ENCODE assay signal across 12 cellular contexts in genomic region chr9:120324996-120325642, GRCh38.
A peak's percentile ranks its signal among the peaks of the same experiment; 100 is the strongest.
DNase-seq lines count a peak whose midpoint lies in the region; ATAC-seq and TF ChIP-seq lines count a peak whose summit lies in the region.
"Had no signal": no experiment of that assay in that cellular context is flagged by ENCODE, and none has a peak within 500 bp of the region (broad histone marks: within the 10 kb centered on the region; RNA-seq: fewer than 3 reads in every experiment).

No MANE protein-coding gene starts in this region.

- BruUV-seq in A673 (replicated peaks; lab: Mats Ljungman, UMichigan) = no TSS peak

- H3K4me3 ChIP-seq in A673 (ENCODE audit: low read depth, low read length, poor library complexity, severe bottlenecking) = no peak overlapping the region
- no peak overlapping the region for H3K4me3 ChIP-seq in WERI-Rb-1 (ENCODE audit: low read depth, low read length)
- H3K4me3 ChIP-seq in thyroid gland (replicated peaks in 1 of 3) = no peak overlapping the region
- H3K4me3 ChIP-seq: left lung, right atrium auricular region had no signal

- H3K4me1 ChIP-seq in A673 (ENCODE audit: insufficient read depth, low read length, poor library complexity, severe bottlenecking) = no peaks in the 10 kb centered on the region
- H3K4me1 ChIP-seq in thyroid gland = no peaks in the 10 kb centered on the region
- H3K4me1 ChIP-seq: left lung, right atrium auricular region had no signal

- ATAC-seq in GM19025 (IDR thresholded peaks at IDR 0.05; ENCODE audit: low read depth, unreplicated experiment) = peak; percentile 67
- ATAC-seq: left lung had no signal

- H3K36me3 ChIP-seq in A673 (ENCODE audit: insufficient read depth, low read length, poor library complexity, severe bottlenecking) = no peaks in the 10 kb centered on the region
- no peaks in the 10 kb centered on the region for H3K36me3 ChIP-seq in WERI-Rb-1
- H3K36me3 ChIP-seq in thyroid gland = no peaks in the 10 kb centered on the region
- H3K36me3 ChIP-seq: left lung, right atrium auricular region had no signal

- DNase-seq in A673 (ENCODE audit: low spot score) (no peak), NCI-H1105 (lab: John Stamatoyannopoulos, UW) (peak; percentile 15), WERI-Rb-1 (peak; percentile 55), thyroid gland (no peak), HCEC 1CT (no peak), NCI-H226 (no peak), COLO829 (ENCODE audit: low spot score) (no peak)
- DNase-seq: CD4-positive, CD25-positive, alpha-beta regulatory T cell; Kasumi-1; left lung had no signal

- 0 out of 2 replicates have a peak, but pooled peaks have one; percentile 20 for TF ChIP-seq CTCF in A673 (conservative IDR thresholded peaks at IDR 0.05; ENCODE audit: low read depth, low read length)
- peak; percentile 69 for TF ChIP-seq CTCF in WERI-Rb-1 (IDR thresholded peaks at IDR 0.05; ENCODE audit: low read depth, low read length)
- TF ChIP-seq CTCF in thyroid gland (IDR thresholded peaks at IDR 0.05) = no peak

- no peak for TF ChIP-seq POLR2A in thyroid gland (IDR thresholded peaks at IDR 0.05)

- intact Hi-C loops in A673 (cut with micrococcal nuclease; ENCODE audit: unreplicated experiment) = no loop called here
- intact Hi-C loops in thyroid gland (cut with DNase I) = no loop called here

- H3K27me3 ChIP-seq in A673 (replicated peaks; ENCODE audit: insufficient read depth, low read depth, low read length, poor library complexity) = peaks cover 4% of the 10 kb centered on the region
- H3K27me3 ChIP-seq in WERI-Rb-1 (ENCODE audit: insufficient read depth, low read depth, severe bottlenecking) = no peaks in the 10 kb centered on the region
- no peaks in the 10 kb centered on the region for H3K27me3 ChIP-seq in thyroid gland
- H3K27me3 ChIP-seq: left lung, right atrium auricular region had no signal

- no peak overlapping the region for H3K27ac ChIP-seq in A673 (ENCODE audit: low read depth, low read length, poor library complexity, severe bottlenecking)
- no peak overlapping the region for H3K27ac ChIP-seq in WERI-Rb-1
- no peak overlapping the region for H3K27ac ChIP-seq in thyroid gland
- H3K27ac ChIP-seq: left lung, right atrium auricular region had no signal

- CTCF ChIA-PET in A673 (lab: Charles Lee) = no interaction called here

- POLR2A ChIA-PET in A673 (lab: Charles Lee; ENCODE audit: low non-redundant PET) = no interaction called here

- whole genome bisulfite sequencing in thyroid gland, 2 donors = 40 to 41% methylated on average over 5 of the region's 5 CpGs

- H3K9me3 ChIP-seq in A673 (ENCODE audit: low read depth, low read length, poor library complexity, severe bottlenecking) (no peaks in the 10 kb centered on the region), WERI-Rb-1 (ENCODE audit: severe bottlenecking) (no peaks in the 10 kb centered on the region), thyroid gland (no peaks in the 10 kb centered on the region)
- H3K9me3 ChIP-seq: left lung, right atrium auricular region had no signal

Comparison
In these comparisons a context has a peak if more than half of its experiments do, and no peak if none do; other contexts are left out.
1. DNase-seq: peak in NCI-H1105 (single experiment) and WERI-Rb-1 (single experiment); none in A673 (single experiment), thyroid gland (0 of 2), HCEC 1CT (single experiment), NCI-H226 (single experiment) and COLO829 (single experiment).
2. CTCF ChIP-seq: peak in A673 (single experiment) and WERI-Rb-1 (single experiment); none in thyroid gland (0 of 6).